ENCODE assay signal across 19 cellular contexts in the genomic region with DNA sequence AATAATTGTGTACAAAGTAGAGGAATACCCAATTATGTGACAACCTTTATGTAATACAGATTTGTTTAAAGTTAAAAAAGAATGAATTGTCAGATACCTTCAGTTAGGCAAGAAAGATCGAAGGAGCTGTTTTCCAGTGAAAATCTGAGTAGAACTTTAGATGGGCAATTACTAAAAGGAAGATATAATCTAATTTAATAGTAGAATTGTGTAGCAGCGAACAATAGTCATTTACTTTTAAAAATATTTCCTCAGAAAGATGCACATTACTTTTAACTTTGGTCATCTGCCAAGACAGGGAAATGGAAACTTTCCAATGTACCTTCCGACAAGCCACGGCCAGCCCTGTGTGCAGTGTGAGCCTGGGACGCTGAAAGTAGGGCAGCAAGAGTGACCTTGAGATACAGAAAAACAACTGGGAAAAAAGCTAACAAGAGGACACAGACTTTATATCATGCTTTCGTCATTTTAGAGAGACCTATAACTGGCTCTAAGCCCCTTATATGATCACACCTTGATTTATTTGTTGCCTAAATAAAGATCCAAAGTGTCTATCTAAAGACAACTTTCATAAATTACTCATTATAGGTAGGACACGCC. TPM values are rescaled to one million over a fixed set of nuclear protein-coding genes. Genes with fewer than 3 reads are reported as not detected.
DNase-seq lines count a peak whose midpoint lies in the region; ATAC-seq, FAIRE-seq and TF ChIP-seq lines count a peak whose summit lies in the region.
"Had no signal": no experiment of that assay in that cellular context is flagged by ENCODE, and none has a peak within 500 bp of the region (broad histone marks: within the 10 kb centered on the region; RNA-seq: fewer than 3 reads in every experiment).

No MANE protein-coding gene starts in this region.

- H3K4me1 Mint-ChIP-seq in astrocyte (ENCODE audit: low read depth, unreplicated experiment) (peaks cover 35% of the 10 kb centered on the region), glutamatergic neuron (ENCODE audit: low read depth, unreplicated experiment) (no peaks in the 10 kb centered on the region)
- H3K4me1 Mint-ChIP-seq: B cell had no signal

- no peaks in the 10 kb centered on the region for H4K20me1 ChIP-seq in astrocyte (ENCODE audit: insufficient read depth, low read length)

- DNase-seq in astrocyte (ENCODE audit: low read depth) (no peak), esophagus squamous epithelium (lab: John Stamatoyannopoulos, UW) (no peak), left lobe of liver (ENCODE audit: low spot score) (peak; percentile 70), stomach (peak; percentile 68), posterior cingulate gyrus (no peak), glutamatergic neuron (no peak)
- no peak for DNase-seq in activated CD4-positive, alpha-beta T cell treated with anti-CD3 and anti-CD28 coated beads, Interleukin-2, amount 50 U/mL, for 1 hour
- DNase-seq in stimulated activated naive CD8-positive, alpha-beta T cell treated with anti-CD3 and anti-CD28 coated beads, Interleukin-15, Interleukin-2, amounts not matched to agents 100 U/mL and 50 U/mL, for 24 hours: no peak
- DNase-seq: activated CD4-positive, alpha-beta T cell treated with anti-CD3 and anti-CD28 coated beads, Interleukin-2, amount 50 U/mL, for 4 hours; DMS153; effector memory CD8-positive, alpha-beta T cell; H7; Kasumi-1; NCI-H2081; NCI-H774; T1000; trophoblast cell had no signal

- no peak for TF ChIP-seq CTCF in astrocyte (IDR thresholded peaks at IDR 0.05; ENCODE audit: insufficient read depth, low read depth, low read length)
- TF ChIP-seq CTCF in esophagus squamous epithelium (IDR thresholded peaks at IDR 0.05): no peak
- no peak for TF ChIP-seq CTCF in stomach (IDR thresholded peaks at IDR 0.05)
- TF ChIP-seq CTCF in glutamatergic neuron (IDR thresholded peaks at IDR 0.05; ENCODE audit: partially characterized antibody, unreplicated experiment): no peak

- no peaks in the 10 kb centered on the region for H3K27me3 Mint-ChIP-seq in astrocyte (ENCODE audit: low read depth, unreplicated experiment)
- no peaks in the 10 kb centered on the region for H3K27me3 Mint-ChIP-seq in glutamatergic neuron (ENCODE audit: unreplicated experiment)
- H3K27me3 Mint-ChIP-seq: B cell; effector memory CD8-positive, alpha-beta T cell had no signal

- H3K27ac Mint-ChIP-seq in astrocyte (ENCODE audit: unreplicated experiment): peak overlapping the region; percentile 69
- no peak overlapping the region for H3K27ac Mint-ChIP-seq in glutamatergic neuron (ENCODE audit: unreplicated experiment)
- H3K27ac Mint-ChIP-seq: activated T-helper 1 cell treated with anti-CD3 and anti-CD28 coated beads, Interleukin-12 subunit alpha, Interleukin-12 subunit beta, Interleukin-2, Interleukin-4 antibody, amounts not matched to agents 30 ng/mL and 10 ng/mL and 1 ng/mL, durations not matched to agents 14 hours and 24 hours and 36 hours; B cell had no signal

- ATAC-seq in left lobe of liver: peak; percentile 93
- ATAC-seq in stimulated activated naive CD8-positive, alpha-beta T cell treated with anti-CD3 and anti-CD28 coated beads, Interleukin-15, Interleukin-2, amounts not matched to agents 100 U/mL and 50 U/mL, for 24 hours: no peak
- ATAC-seq: effector memory CD8-positive, alpha-beta T cell had no signal

- H3K9me3 ChIP-seq in astrocyte (ENCODE audit: insufficient read depth, low read depth, low read length): no peaks in the 10 kb centered on the region
- H3K9me3 ChIP-seq in esophagus squamous epithelium: no peaks in the 10 kb centered on the region
- no peaks in the 10 kb centered on the region for H3K9me3 ChIP-seq in stomach

- 38 to 54% methylated on average over 7 of the region's 7 CpGs for WGBS in esophagus squamous epithelium, 2 donors
- WGBS in stomach, 5 donors: 30 to 47% (median 37%) methylated on average over 7 of the region's 7 CpGs

- no peak for FAIRE-seq in astrocyte (lab: Jason Lieb, UNC)

- H3K36me3 Mint-ChIP-seq in astrocyte (ENCODE audit: low read depth, unreplicated experiment) (peaks cover 10% of the 10 kb centered on the region), glutamatergic neuron (ENCODE audit: unreplicated experiment) (no peaks in the 10 kb centered on the region)

- H3K4me3 Mint-ChIP-seq in astrocyte (ENCODE audit: unreplicated experiment) (no peak overlapping the region), glutamatergic neuron (ENCODE audit: unreplicated experiment) (no peak overlapping the region)
- H3K4me3 Mint-ChIP-seq: activated T-helper 1 cell treated with anti-CD3 and anti-CD28 coated beads, Interleukin-12 subunit alpha, Interleukin-12 subunit beta, Interleukin-2, Interleukin-4 antibody, amounts not matched to agents 30 ng/mL and 10 ng/mL and 1 ng/mL, durations not matched to agents 14 hours and 24 hours and 36 hours; B cell; effector memory CD8-positive, alpha-beta T cell had no signal

- intact Hi-C loops in esophagus squamous epithelium (cut with DNase I): no loop called here
- intact Hi-C loops in stomach (cut with DNase I; ENCODE audit: low total_unique reads): no loop called here
- intact Hi-C loops in posterior cingulate gyrus (cut with DNase I): no loop called here

- TF ChIP-seq EP300 in stomach (IDR thresholded peaks at IDR 0.05): no peak

- TF ChIP-seq POLR2A in esophagus squamous epithelium (IDR thresholded peaks at IDR 0.05): no peak
- TF ChIP-seq POLR2A in stomach (IDR thresholded peaks at IDR 0.05): no peak

- peaks cover 23% of the 10 kb centered on the region for H3K36me3 ChIP-seq in astrocyte (ENCODE audit: insufficient read depth, low read length)
- H3K36me3 ChIP-seq in esophagus squamous epithelium: peaks cover 0 to 22% (median 5%) of the 10 kb centered on the region in 3 donors
- H3K36me3 ChIP-seq in stomach: peaks cover 7 to 35% (median 20%) of the 10 kb centered on the region in 4 donors

- H3K27ac ChIP-seq in astrocyte (ENCODE audit: low read depth, low read length): no peak overlapping the region
- H3K27ac ChIP-seq in esophagus squamous epithelium: peak overlapping the region; percentile 29 to 69 (median 54)
- peak overlapping the region in 4 of 5 donors; percentile 40 to 71 (median 51) for H3K27ac ChIP-seq in stomach

- no peak overlapping the region for H2AFZ ChIP-seq in astrocyte (ENCODE audit: low read depth, low read length)

- no peaks in the 10 kb centered on the region for H3K27me3 ChIP-seq in astrocyte (ENCODE audit: insufficient read depth, low read length)
- no peaks in the 10 kb centered on the region for H3K27me3 ChIP-seq in esophagus squamous epithelium
- no peaks in the 10 kb centered on the region for H3K27me3 ChIP-seq in stomach

- H3K4me3 ChIP-seq in astrocyte (ENCODE audit: insufficient read depth, low read depth, low read length) (no peak overlapping the region), esophagus squamous epithelium (no peak overlapping the region), stomach (no peak overlapping the region)

- H3K79me2 ChIP-seq in astrocyte (ENCODE audit: insufficient read depth, low read length): no peaks in the 10 kb centered on the region

- H3K9me3 Mint-ChIP-seq in astrocyte (ENCODE audit: unreplicated experiment): no peaks in the 10 kb centered on the region
- H3K9me3 Mint-ChIP-seq in glutamatergic neuron (ENCODE audit: unreplicated experiment): no peaks in the 10 kb centered on the region
- H3K9me3 Mint-ChIP-seq: activated T-helper 1 cell treated with anti-CD3 and anti-CD28 coated beads, Interleukin-12 subunit alpha, Interleukin-12 subunit beta, Interleukin-2, Interleukin-4 antibody, amounts not matched to agents 30 ng/mL and 10 ng/mL and 1 ng/mL, durations not matched to agents 14 hours and 24 hours and 36 hours; effector memory CD8-positive, alpha-beta T cell had no signal

- H3K9ac ChIP-seq in astrocyte (ENCODE audit: low read length): no peak overlapping the region

- H3K4me1 ChIP-seq in astrocyte (ENCODE audit: insufficient read depth, low read length) (peaks cover 17% of the 10 kb centered on the region), esophagus squamous epithelium (peaks cover 0 to 28% (median 5%) of the 10 kb centered on the region in 3 donors), stomach (peaks cover 0 to 27% (median 8%) of the 10 kb centered on the region in 4 donors)

- no peak overlapping the region for H3K4me2 ChIP-seq in astrocyte (ENCODE audit: low read length)

RNA-seq across cellular contexts. Expression of gene RHOBTB3, which starts 40.1 kb away (rescaled TPM):
- 65.7 and 73.8 TPM in 2 replicates for total RNA-seq in astrocyte
- total RNA-seq in esophagus squamous epithelium: 10 to 100 TPM in 2 of 4 donors, 1 to 10 TPM in 2; 4.7 to 59.3 (median 13.6) TPM
- total RNA-seq in left lobe of liver: 45.1 TPM
- total RNA-seq in stomach: 100 to 1,000 TPM in 4 of 5 donors, 10 to 100 TPM in 1; 66.7 to 730 (median 151) TPM
- 10 to 100 TPM; 13.7 to 28.4 (median 26.5) TPM for polyA plus RNA-seq in stomach
- 39.0 TPM for total RNA-seq in glutamatergic neuron (ENCODE audit: unreplicated experiment)

RNA-seq across cellular contexts. Expression of gene GLRX, which starts 51.3 kb away (rescaled TPM):
- total RNA-seq in astrocyte (38.4 and 40.5 TPM in 2 replicates), esophagus squamous epithelium (10 to 100 TPM in 3 of 4 donors, 1 to 10 TPM in 1; 5.3 to 37.8 (median 14.2) TPM), left lobe of liver (41.3 TPM), stomach (10 to 100 TPM; 11.3 to 30.4 (median 14.0) TPM), glutamatergic neuron (ENCODE audit: unreplicated experiment) (79.6 TPM)
- 100 to 1,000 TPM in 1 of 3 donors, 10 to 100 TPM in 2; 51.0 to 211 (median 65.7) TPM for polyA plus RNA-seq in stomach

Comparison
In these comparisons a context has a peak if more than half of its experiments do, and no peak if none do; other contexts are left out.
1. DNase-seq: peak in left lobe of liver (single experiment) and stomach (single experiment); none in astrocyte (single experiment), esophagus squamous epithelium (single experiment), activated CD4-positive, alpha-beta T cell treated with anti-CD3 and anti-CD28 coated beads, Interleukin-2, amount 50 U/mL, for 1 hour (single experiment), posterior cingulate gyrus (0 of 10), stimulated activated naive CD8-positive, alpha-beta T cell treated with anti-CD3 and anti-CD28 coated beads, Interleukin-15, Interleukin-2, amounts not matched to agents 100 U/mL and 50 U/mL, for 24 hours (single experiment) and glutamatergic neuron (single experiment).